Comparison of ENCODE assay signal across 13 cellular contexts in the genomic region with DNA sequence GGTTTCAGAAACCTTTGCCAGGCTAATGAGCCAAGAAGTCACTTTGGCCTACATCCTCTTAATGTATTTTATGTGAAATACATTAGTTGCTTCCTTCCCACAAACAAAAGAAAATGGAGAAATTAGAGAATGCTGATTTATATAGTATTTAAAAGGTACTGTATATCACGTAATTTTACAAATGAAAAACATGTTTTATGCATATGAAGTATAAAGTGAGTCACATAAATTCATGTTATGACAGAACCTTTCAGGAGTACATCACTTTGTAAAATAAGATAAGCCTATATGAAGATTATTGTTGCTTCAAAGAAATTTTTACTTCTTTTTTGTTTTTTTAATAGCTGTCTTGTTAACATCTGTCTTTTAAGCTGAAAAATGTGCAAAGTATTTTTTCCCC. TPM values are rescaled to one million over a fixed set of nuclear protein-coding genes. Genes with fewer than 3 reads are reported as not detected.
DNase-seq lines count a peak whose midpoint lies in the region; ATAC-seq and TF ChIP-seq lines count a peak whose summit lies in the region.
"Had no signal": no experiment of that assay in that cellular context is flagged by ENCODE, and none has a peak within 500 bp of the region (broad histone marks: within the 10 kb centered on the region; RNA-seq: fewer than 3 reads in every experiment).

No MANE protein-coding gene starts in this region.

- no peak for ATAC-seq in stimulated activated effector memory CD8-positive, alpha-beta T cell treated with anti-CD3 and anti-CD28 coated beads, Interleukin-12 subunit alpha, Interleukin-12 subunit beta, amount 100 ng/mL, for 72 hours
- ATAC-seq in HG03135 (IDR thresholded peaks at IDR 0.05; ENCODE audit: unreplicated experiment) = no peak

- H3K36me3 Mint-ChIP-seq in activated CD4-positive, alpha-beta T cell treated with anti-CD3 and anti-CD28 coated beads, Interleukin-2, amount 10 ng/mL, durations not matched to agents 7 days and 5 days (ENCODE audit: low read depth) = peaks cover 50% of the 10 kb centered on the region
- peaks cover 90% of the 10 kb centered on the region for H3K36me3 Mint-ChIP-seq in stimulated activated effector memory CD8-positive, alpha-beta T cell treated with anti-CD3 and anti-CD28 coated beads, Interleukin-12 subunit alpha, Interleukin-12 subunit beta, amount 100 ng/mL, for 72 hours

- H3K4me3 ChIP-seq in PC-9 = no peak overlapping the region

- no peaks in the 10 kb centered on the region for H3K9me2 ChIP-seq in PC-9 (ENCODE audit: insufficient read depth)

- H2AFZ ChIP-seq in PC-9 = no peak overlapping the region

- H3K9me3 ChIP-seq in PC-9 (ENCODE audit: insufficient read depth, low read depth) = no peaks in the 10 kb centered on the region
- H3K9me3 ChIP-seq: SJCRH30, transverse colon had no signal

- H3K27me3 ChIP-seq in PC-9 (ENCODE audit: insufficient read depth, low read depth) = no peaks in the 10 kb centered on the region
- H3K27me3 ChIP-seq: SJCRH30, transverse colon had no signal

- H3K4me2 ChIP-seq in PC-9 = peak overlapping the region; percentile 36

- peaks cover 37% of the 10 kb centered on the region for H4K20me1 ChIP-seq in PC-9 (ENCODE audit: insufficient read depth)

- no peaks in the 10 kb centered on the region for H3K27me3 Mint-ChIP-seq in activated CD4-positive, alpha-beta T cell treated with anti-CD3 and anti-CD28 coated beads, Interleukin-2, amount 10 ng/mL, durations not matched to agents 7 days and 5 days

- no peak overlapping the region for H3K27ac Mint-ChIP-seq in activated CD4-positive, alpha-beta T cell treated with anti-CD3 and anti-CD28 coated beads, Interleukin-2, amount 10 ng/mL, durations not matched to agents 7 days and 5 days
- no peak overlapping the region for H3K27ac Mint-ChIP-seq in stimulated activated effector memory CD8-positive, alpha-beta T cell treated with anti-CD3 and anti-CD28 coated beads, Interleukin-12 subunit alpha, Interleukin-12 subunit beta, amount 100 ng/mL, for 72 hours

- peaks cover 3% of the 10 kb centered on the region for H3F3A ChIP-seq in PC-9 (ENCODE audit: insufficient read depth, low read depth)

- no peak for DNase-seq in activated CD4-positive, alpha-beta T cell treated with anti-CD3 and anti-CD28 coated beads, Interleukin-2, amount 10 ng/mL, durations not matched to agents 7 days and 5 days
- no peak for DNase-seq in activated CD4-positive, alpha-beta T cell treated with anti-CD3 and anti-CD28 coated beads, Interleukin-2, amount 50 U/mL, for 4 hours
- DNase-seq in PC-9 = no peak
- DNase-seq in epithelial cell of prostate (ENCODE audit: low read depth, low spot score) = no peak
- no peak for DNase-seq in stimulated activated effector memory CD8-positive, alpha-beta T cell treated with anti-CD3 and anti-CD28 coated beads, Interleukin-12 subunit alpha, Interleukin-12 subunit beta, amount 100 ng/mL, for 72 hours (ENCODE audit: low spot score in 2 of 2)
- no peak for DNase-seq in hippocampal formation (lab: John Stamatoyannopoulos, UW)
- no peak for DNase-seq in NCI-H774 (lab: John Stamatoyannopoulos, UW)
- DNase-seq: cortex of kidney; NCI-H2171 treated with DMSO at 0.1 percent for 48 hours; stimulated activated CD4-positive, alpha-beta T cell treated with anti-CD3 and anti-CD28 coated beads, Interleukin-4, amount 100 ng/mL, for 24 hours; transverse colon had no signal

- H3K27ac ChIP-seq in PC-9 (no peak overlapping the region), epithelial cell of prostate (peak overlapping the region; percentile 94)
- H3K27ac ChIP-seq: transverse colon had no signal

- TF ChIP-seq CTCF in PC-9 (conservative IDR thresholded peaks at IDR 0.05) = no peak

- CTCF ChIA-PET in activated CD4-positive, alpha-beta T cell treated with anti-CD3 and anti-CD28 coated beads, Interleukin-2, amount 10 ng/mL, durations not matched to agents 7 days and 5 days (lab: Charles Lee) = interaction anchor here (0.6 to 1.0 kb wide), 2 partner anchors 270 to 341 kb away, joined by 3 to 4 read pairs; no protein-coding TSS in a partner anchor
- CTCF ChIA-PET in PC-9 (lab: Charles Lee) = no interaction called here

- intact Hi-C loops in PC-9 (cut with micrococcal nuclease; ENCODE audit: unreplicated experiment) = no loop called here

- peaks cover 45% of the 10 kb centered on the region for H3K36me3 ChIP-seq in PC-9 (ENCODE audit: low read depth)

- H3K4me1 Mint-ChIP-seq in activated CD4-positive, alpha-beta T cell treated with anti-CD3 and anti-CD28 coated beads, Interleukin-2, amount 10 ng/mL, durations not matched to agents 7 days and 5 days = peaks cover 40% of the 10 kb centered on the region
- H3K4me1 Mint-ChIP-seq in stimulated activated effector memory CD8-positive, alpha-beta T cell treated with anti-CD3 and anti-CD28 coated beads, Interleukin-12 subunit alpha, Interleukin-12 subunit beta, amount 100 ng/mL, for 72 hours = peaks cover 19% of the 10 kb centered on the region

- H3K79me2 ChIP-seq in PC-9 (ENCODE audit: low read depth) = peaks cover 96% of the 10 kb centered on the region

- peaks cover 32% of the 10 kb centered on the region for H3K4me1 ChIP-seq in PC-9 (replicated peaks; ENCODE audit: insufficient read depth)

- peak overlapping the region; percentile 70 for H3K4me3 Mint-ChIP-seq in activated CD4-positive, alpha-beta T cell treated with anti-CD3 and anti-CD28 coated beads, Interleukin-2, amount 10 ng/mL, durations not matched to agents 7 days and 5 days
- peak overlapping the region; percentile 99 for H3K4me3 Mint-ChIP-seq in stimulated activated effector memory CD8-positive, alpha-beta T cell treated with anti-CD3 and anti-CD28 coated beads, Interleukin-12 subunit alpha, Interleukin-12 subunit beta, amount 100 ng/mL, for 72 hours

- BruUV-seq in PC-9 (replicated peaks; lab: Mats Ljungman, UMichigan) = no TSS peak

- H3K9me3 Mint-ChIP-seq in activated CD4-positive, alpha-beta T cell treated with anti-CD3 and anti-CD28 coated beads, Interleukin-2, amount 10 ng/mL, durations not matched to agents 7 days and 5 days = no peaks in the 10 kb centered on the region
- H3K9me3 Mint-ChIP-seq in stimulated activated effector memory CD8-positive, alpha-beta T cell treated with anti-CD3 and anti-CD28 coated beads, Interleukin-12 subunit alpha, Interleukin-12 subunit beta, amount 100 ng/mL, for 72 hours = no peaks in the 10 kb centered on the region

- POLR2A ChIA-PET in activated CD4-positive, alpha-beta T cell treated with anti-CD3 and anti-CD28 coated beads, Interleukin-2, amount 10 ng/mL, durations not matched to agents 7 days and 5 days (lab: Charles Lee) = no interaction called here
- POLR2A ChIA-PET in PC-9 (lab: Charles Lee; ENCODE audit: unreplicated experiment) = no interaction called here

RNA-seq across cellular contexts. Expression of gene DR1, which starts 4.6 kb away (rescaled TPM):
- total RNA-seq in activated CD4-positive, alpha-beta T cell treated with anti-CD3 and anti-CD28 coated beads, Interleukin-2, amount 10 ng/mL, durations not matched to agents 7 days and 5 days = 100 to 1,000 TPM; 104 to 127 TPM
- 33.6 and 37.8 TPM in 2 replicates for total RNA-seq in PC-9 (2021)
